In genomic region chr7:126001344-126001743, GRCh38 we compare ENCODE assay signal across 24 cellular contexts.
DNase-seq lines count a peak whose midpoint lies in the region; ATAC-seq, FAIRE-seq and TF ChIP-seq lines count a peak whose summit lies in the region.
"Had no signal": no experiment of that assay in that cellular context is flagged by ENCODE, and none has a peak within 500 bp of the region (broad histone marks: within the 10 kb centered on the region; RNA-seq: fewer than 3 reads in every experiment).

No MANE protein-coding gene starts in this region.

- H3K36me3 ChIP-seq in GM23338 (ENCODE audit: insufficient read depth) (no peaks in the 10 kb centered on the region), mesendoderm (ENCODE audit: control insufficient read depth, insufficient read depth, low read length) (no peaks in the 10 kb centered on the region), upper lobe of left lung (no peaks in the 10 kb centered on the region)

- H3K27ac Mint-ChIP-seq in GM23338, result no peak overlapping the region
- H3K27ac Mint-ChIP-seq: CD8-positive, alpha-beta T cell; HFFc6; IgD-negative memory B cell had no signal

- H3K4me1 ChIP-seq in GM23338 (ENCODE audit: insufficient read depth) (no peaks in the 10 kb centered on the region), mesendoderm (ENCODE audit: control insufficient read depth, low read depth, low read length) (no peaks in the 10 kb centered on the region), upper lobe of left lung (no peaks in the 10 kb centered on the region)

- H3K27me3 ChIP-seq in GM23338 (ENCODE audit: insufficient read depth) (no peaks in the 10 kb centered on the region), mesendoderm (ENCODE audit: insufficient read depth, low read length, poor library complexity) (no peaks in the 10 kb centered on the region), upper lobe of left lung (no peaks in the 10 kb centered on the region)

- TF ChIP-seq CTCF in GM23338 (conservative IDR thresholded peaks at IDR 0.05; ENCODE audit: low read depth in 2 of 2) (no peak), upper lobe of left lung (IDR thresholded peaks at IDR 0.05) (no peak)

- no peak overlapping the region for H3K4me3 Mint-ChIP-seq in GM23338
- H3K4me3 Mint-ChIP-seq: CD8-positive, alpha-beta T cell; H9; HFFc6; IgD-negative memory B cell had no signal

- no peak overlapping the region for H3K18ac ChIP-seq in mesendoderm (ENCODE audit: low read length)

- H2AFZ ChIP-seq in GM23338, result peak overlapping the region; percentile 44; the same call in 1 of the 2 replicates

- H3K9me2 ChIP-seq in GM23338 (ENCODE audit: insufficient read depth), result peaks cover 5% of the 10 kb centered on the region; the same call in 1 of the 2 replicates

- no peak for TF ChIP-seq EP300 in upper lobe of left lung (IDR thresholded peaks at IDR 0.05)

- no peaks in the 10 kb centered on the region for H4K20me1 ChIP-seq in GM23338 (replicated peaks; ENCODE audit: insufficient read depth)

- no peak overlapping the region for H4K8ac ChIP-seq in mesendoderm (ENCODE audit: low read depth, low read length)

- no peaks in the 10 kb centered on the region; the same call in 2 of the 3 replicates for H3K9me3 Mint-ChIP-seq in GM23338
- H3K9me3 Mint-ChIP-seq: H9 had no signal

- H3K9ac ChIP-seq in mesendoderm (ENCODE audit: low read length), result no peak overlapping the region
- H3K9ac ChIP-seq: KMS-11 had no signal

- H3K56ac ChIP-seq in mesendoderm (ENCODE audit: low read length), result no peak overlapping the region

- DNase-seq in COR-L47 (lab: John Stamatoyannopoulos, UW) (peak; percentile 42), GM23338 (ENCODE audit: low spot score) (no peak), NCI-H345 treated with DMSO at 0.1 percent for 48 hours (lab: John Stamatoyannopoulos, UW; ENCODE audit: unreplicated experiment) (peak; percentile 62), mesendoderm (peak; percentile 26), upper lobe of left lung (no peak), GM12892 (ENCODE audit: insufficient read length) (no peak)
- DNase-seq: C1 segment of cervical spinal cord; CD8-positive, alpha-beta T cell; DMS 273 treated with DMSO at 0.1 percent for 48 hours; DMS79 treated with DMSO at 0.1 percent for 48 hours; H9; HFFc6; NCI-H1048; NCI-H1436; NCI-H187 treated with DMSO at 0.1 percent for 48 hours; NCI-H2171 treated with DMSO at 0.1 percent for 48 hours; NCI-H446 treated with DMSO at 0.1 percent for 48 hours; NCI-H774; SIG-M5 had no signal

- H3K36me3 Mint-ChIP-seq in GM23338 (ENCODE audit: low read depth), result no peaks in the 10 kb centered on the region; the same call in 2 of the 3 replicates
- H3K36me3 Mint-ChIP-seq: CD8-positive, alpha-beta T cell; IgD-negative memory B cell had no signal

- no peak overlapping the region for H3K27ac ChIP-seq in GM23338 (ENCODE audit: low read depth)
- no peak overlapping the region for H3K27ac ChIP-seq in mesendoderm (ENCODE audit: low read depth, low read length)
- H3K27ac ChIP-seq in upper lobe of left lung, result no peak overlapping the region
- H3K27ac ChIP-seq: KMS-11, SK-N-MC had no signal

- TF ChIP-seq POLR2A in upper lobe of left lung (IDR thresholded peaks at IDR 0.05) (no peak), GM12892 (IDR thresholded peaks at IDR 0.05; ENCODE audit: low read depth, low read length) (no peak)

- no peak overlapping the region for H2BK5ac ChIP-seq in mesendoderm (ENCODE audit: low read length)

- H3K23ac ChIP-seq in mesendoderm (ENCODE audit: low read length), result no peak overlapping the region

- no peak for FAIRE-seq in GM12892 (lab: Jason Lieb, UNC)
- FAIRE-seq: RCC 7860 had no signal

- no peaks in the 10 kb centered on the region for H3K79me1 ChIP-seq in mesendoderm (ENCODE audit: low read length)

- no peaks in the 10 kb centered on the region for H3K9me3 ChIP-seq in upper lobe of left lung

- H3K4me2 ChIP-seq in GM23338 (no peak overlapping the region), mesendoderm (ENCODE audit: low read length) (no peak overlapping the region)
- H3K4me2 ChIP-seq: KMS-11 had no signal

- H3F3A ChIP-seq in GM23338 (replicated peaks; ENCODE audit: low read depth), result no peaks in the 10 kb centered on the region

- H3K79me2 ChIP-seq in GM23338 (replicated peaks; ENCODE audit: insufficient read depth) (no peaks in the 10 kb centered on the region), mesendoderm (ENCODE audit: control insufficient read depth, insufficient read depth, low read length) (no peaks in the 10 kb centered on the region)

- no CpG with 5 or more reads among the region's 1 CpG for WGBS in mesendoderm (ENCODE audit: extremely low coverage, insufficient coverage, low lambda C conversion rate)
- WGBS in upper lobe of left lung, 2 donors, result 19 to 25% methylated on average over 1 of the region's 1 CpG

- H3K4me1 Mint-ChIP-seq in GM23338, result peaks cover 15% of the 10 kb centered on the region
- H3K4me1 Mint-ChIP-seq: IgD-negative memory B cell had no signal

- peak; percentile 59; the same call in 2 of the 3 replicates for ATAC-seq in GM23338
- ATAC-seq in HG03095 (IDR thresholded peaks at IDR 0.05; ENCODE audit: unreplicated experiment), result no peak
- ATAC-seq in upper lobe of left lung (ENCODE audit: low FRiP score in 2 of 2), result no peak
- ATAC-seq: CD8-positive, alpha-beta T cell had no signal

- H2BK120ac ChIP-seq in mesendoderm (ENCODE audit: low read depth, low read length), result no peak overlapping the region

- H3K4me3 ChIP-seq in GM23338, result no peak overlapping the region
- H3K4me3 ChIP-seq in mesendoderm (ENCODE audit: low read length), result no peak overlapping the region
- no peak overlapping the region for H3K4me3 ChIP-seq in upper lobe of left lung
- H3K4me3 ChIP-seq: SK-N-MC had no signal

- H2AK5ac ChIP-seq in mesendoderm (ENCODE audit: low read length), result no peak overlapping the region

- H4K5ac ChIP-seq in mesendoderm (ENCODE audit: low read length), result no peak overlapping the region

- no peak overlapping the region for H2BK15ac ChIP-seq in mesendoderm (replicated peaks; ENCODE audit: low read depth)

- no peaks in the 10 kb centered on the region for H3K27me3 Mint-ChIP-seq in GM23338 (ENCODE audit: insufficient read depth, low read depth, poor library complexity)
- H3K27me3 Mint-ChIP-seq: IgD-negative memory B cell had no signal

- H3K4ac ChIP-seq in mesendoderm (ENCODE audit: low read depth, low read length), result no peak overlapping the region

TF ChIP-seq in GM23338, 12 proteins besides CTCF, POLR2A, EP300 and RAD21:
- TF ChIP-seq NANOG (IDR thresholded peaks at IDR 0.05; ENCODE audit: borderline replicate concordance) (no peak), STAT1 (IDR thresholded peaks at IDR 0.05; ENCODE audit: unreplicated experiment) (no peak)

Comparison
In these comparisons a context has a peak if more than half of its experiments do, and no peak if none do; other contexts are left out.
1. DNase-seq: peak in COR-L47 (single experiment), NCI-H345 treated with DMSO at 0.1 percent for 48 hours (single experiment) and mesendoderm (single experiment); none in GM23338 (single experiment), upper lobe of left lung (0 of 2) and GM12892 (single experiment).